ENCODE assay signal across 1 cellular context in genomic region chr19:18895038-18895827, GRCh38.
TF ChIP-seq lines count a peak whose summit lies in the region.

No MANE protein-coding gene starts in this region.

TF ChIP-seq in HepG2, 621 proteins besides CTCF, POLR2A, EP300 and RAD21 (continued from another document):
- TF ChIP-seq CEBPZ (IDR thresholded peaks at IDR 0.05; ENCODE audit: low read length), result no peak
- 0 out of 2 replicates have a peak, but pooled peaks have one; percentile 28 for TF ChIP-seq MXD3 (CRISPR knock-in tag; IDR thresholded peaks at IDR 0.05)
- no peak for TF ChIP-seq ZNF235 (CRISPR knock-in tag; IDR thresholded peaks at IDR 0.05; ENCODE audit: borderline replicate concordance)
- TF ChIP-seq SAFB2 (CRISPR knock-in tag; IDR thresholded peaks at IDR 0.05; ENCODE audit: borderline replicate concordance, low read depth), result peak; percentile 65; the same call in 1 of the 2 replicates
- TF ChIP-seq ZNF367 (CRISPR knock-in tag; IDR thresholded peaks at IDR 0.05; ENCODE audit: borderline replicate concordance), result no peak
- TF ChIP-seq ATF7-NPFF (CRISPR knock-in tag; IDR thresholded peaks at IDR 0.05; ENCODE audit: low read depth), result no peak
- TF ChIP-seq HNRNPL (IDR thresholded peaks at IDR 0.05; ENCODE audit: low read depth, low read length), result peak; percentile 91
- TF ChIP-seq TSC22D2 (CRISPR knock-in tag; IDR thresholded peaks at IDR 0.05; ENCODE audit: borderline replicate concordance), result no peak
- no peak for TF ChIP-seq ZNF749 (CRISPR knock-in tag; IDR thresholded peaks at IDR 0.05; ENCODE audit: borderline replicate concordance)
- no peak for TF ChIP-seq ZNF275 (CRISPR knock-in tag; IDR thresholded peaks at IDR 0.05; ENCODE audit: borderline replicate concordance)
- TF ChIP-seq MLLT10 (CRISPR knock-in tag; IDR thresholded peaks at IDR 0.05), result no peak
- TF ChIP-seq SIN3B (IDR thresholded peaks at IDR 0.05; ENCODE audit: low read length), result no peak
- TF ChIP-seq NFATC3 (CRISPR knock-in tag; IDR thresholded peaks at IDR 0.05), result no peak
- TF ChIP-seq ZNF136 (CRISPR knock-in tag; IDR thresholded peaks at IDR 0.05; ENCODE audit: low read depth), result no peak
- no peak; the same call in 1 of the 2 replicates for TF ChIP-seq RNF2 (conservative IDR thresholded peaks at IDR 0.05; ENCODE audit: low read depth)
- TF ChIP-seq AHDC1 (CRISPR knock-in tag; IDR thresholded peaks at IDR 0.05; ENCODE audit: borderline replicate concordance), result no peak
- TF ChIP-seq ISL2 (CRISPR knock-in tag; IDR thresholded peaks at IDR 0.05), result 0 out of 2 replicates have a peak, but pooled peaks have one; percentile 7
- TF ChIP-seq RBAK (CRISPR knock-in tag; IDR thresholded peaks at IDR 0.05), result no peak
- no peak for TF ChIP-seq ZFP36L2 (CRISPR knock-in tag; IDR thresholded peaks at IDR 0.05)
- TF ChIP-seq ZNF615 (CRISPR knock-in tag; IDR thresholded peaks at IDR 0.05; ENCODE audit: borderline replicate concordance), result no peak
- 0 out of 2 replicates have a peak, but pooled peaks have one; percentile 30 for TF ChIP-seq MIER2 (CRISPR knock-in tag; IDR thresholded peaks at IDR 0.05)
- no peak for TF ChIP-seq ZNF737 (CRISPR knock-in tag; IDR thresholded peaks at IDR 0.05; ENCODE audit: borderline replicate concordance)
- TF ChIP-seq MTA3 (CRISPR knock-in tag; IDR thresholded peaks at IDR 0.05), result no peak
- no peak for TF ChIP-seq POGZ (CRISPR knock-in tag; IDR thresholded peaks at IDR 0.05)
- no peak for TF ChIP-seq CHD4 (IDR thresholded peaks at IDR 0.05; ENCODE audit: borderline replicate concordance, low read length)
- TF ChIP-seq ZNF292 (CRISPR knock-in tag; IDR thresholded peaks at IDR 0.05; ENCODE audit: borderline replicate concordance, low read depth), result no peak
- TF ChIP-seq ONECUT2 (CRISPR knock-in tag; IDR thresholded peaks at IDR 0.05), result no peak
- peak; percentile 90 for TF ChIP-seq UBTF (CRISPR knock-in tag; IDR thresholded peaks at IDR 0.05)
- TF ChIP-seq ZNF180 (CRISPR knock-in tag; IDR thresholded peaks at IDR 0.05; ENCODE audit: borderline replicate concordance, low read depth), result no peak
- no peak for TF ChIP-seq STAT5B (CRISPR knock-in tag; IDR thresholded peaks at IDR 0.05)
- TF ChIP-seq NR2F1 (CRISPR knock-in tag; IDR thresholded peaks at IDR 0.05), result no peak
